16 cellular contexts compared by ENCODE assay signal in the genomic region with DNA sequence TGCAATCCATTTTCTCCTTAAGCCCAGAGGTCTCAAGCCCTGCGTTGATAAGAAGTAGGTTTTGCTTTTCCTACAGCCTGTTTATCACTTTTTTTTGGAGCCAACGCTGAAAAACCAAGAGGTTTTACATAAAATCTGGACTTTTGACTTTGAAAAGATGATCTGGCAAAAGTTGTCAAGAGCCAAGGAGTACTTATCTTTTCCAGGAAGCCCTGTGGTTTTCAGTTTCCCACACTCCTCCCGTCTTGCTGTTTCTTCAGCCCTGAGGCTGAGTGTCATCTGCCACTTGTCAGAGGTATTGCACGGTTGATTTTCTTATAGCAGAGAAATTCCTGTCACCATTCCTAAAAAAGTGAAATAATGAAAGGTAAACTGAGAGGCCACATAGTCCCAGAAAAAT.
A peak's percentile ranks its signal among the peaks of the same experiment; 100 is the strongest.
DNase-seq lines count a peak whose midpoint lies in the region; ATAC-seq and TF ChIP-seq lines count a peak whose summit lies in the region.
"Had no signal": no experiment of that assay in that cellular context is flagged by ENCODE, and none has a peak within 500 bp of the region (broad histone marks: within the 10 kb centered on the region; RNA-seq: fewer than 3 reads in every experiment).

No MANE protein-coding gene starts in this region.

- H3K27ac Mint-ChIP-seq in activated T-cell treated with anti-CD3 and anti-CD28 coated beads, Interleukin-2, amount 50 U/mL, for 72 hours = peak overlapping the region; percentile 80
- H3K27ac Mint-ChIP-seq in central memory CD8-positive, alpha-beta T cell (ENCODE audit: low read depth) = peak overlapping the region; percentile 22

- TF ChIP-seq CTCF in osteoblast (IDR thresholded peaks at IDR 0.05; ENCODE audit: extremely low read depth, low read depth, low read length) = no peak

- no peaks in the 10 kb centered on the region for H3K79me2 ChIP-seq in osteoblast (ENCODE audit: insufficient read depth, low read length)

- no peak for ATAC-seq in activated T-cell treated with anti-CD3 and anti-CD28 coated beads, Interleukin-2, amount 50 U/mL, for 72 hours (replicated peaks in 1 of 2)
- no peak for ATAC-seq in central memory CD8-positive, alpha-beta T cell (replicated peaks; ENCODE audit: extremely low read depth, poor library complexity, severe bottlenecking)
- ATAC-seq in GM21360 (IDR thresholded peaks at IDR 0.05; ENCODE audit: unreplicated experiment) = no peak

- DNase-seq in activated T-cell treated with anti-CD3 and anti-CD28 coated beads, Interleukin-2, amount 50 U/mL, for 72 hours = no peak
- DNase-seq in activated T-cell treated with anti-CD3 and anti-CD28 coated beads, Interleukin-2, amount 50 U/mL, for 1 hour = no peak
- DNase-seq in MV-4-11 (lab: John Stamatoyannopoulos, UW) = peak; percentile 31
- no peak for DNase-seq in central memory CD8-positive, alpha-beta T cell (ENCODE audit: low spot score in 2 of 2)
- DNase-seq in osteoblast (ENCODE audit: insufficient read length, low spot score, missing footprints) = peak; percentile 58
- no peak for DNase-seq in activated effector memory CD4-positive, alpha-beta T cell treated with anti-CD3 and anti-CD28 coated beads, Interleukin-2, amount 50 U/mL, for 16 hours
- no peak for DNase-seq in NCI-H187 treated with DMSO at 0.1 percent for 48 hours (lab: John Stamatoyannopoulos, UW)
- DNase-seq: effector CD4-positive, alpha-beta T cell; heart left ventricle; left ventricle myocardium inferior; NCI-H1105; NCI-H526; nucleus accumbens; stimulated activated CD4-positive, alpha-beta T cell treated with anti-CD3 and anti-CD28 coated beads, Interleukin-12 subunit alpha, Interleukin-12 subunit beta, amount 100 ng/mL, for 4 hours had no signal

- no peak overlapping the region for H3K4me3 Mint-ChIP-seq in activated T-cell treated with anti-CD3 and anti-CD28 coated beads, Interleukin-2, amount 50 U/mL, for 72 hours
- no peak overlapping the region for H3K4me3 Mint-ChIP-seq in central memory CD8-positive, alpha-beta T cell
- H3K4me3 Mint-ChIP-seq: activated naive CD4-positive, alpha-beta T cell treated with anti-CD3 and anti-CD28 coated beads, Interleukin-2, amount 50 U/mL, for 24 hours had no signal

- no peaks in the 10 kb centered on the region for H3K27me3 Mint-ChIP-seq in activated T-cell treated with anti-CD3 and anti-CD28 coated beads, Interleukin-2, amount 50 U/mL, for 72 hours (ENCODE audit: low read depth)
- no peaks in the 10 kb centered on the region for H3K27me3 Mint-ChIP-seq in central memory CD8-positive, alpha-beta T cell
- H3K27me3 Mint-ChIP-seq: activated naive CD4-positive, alpha-beta T cell treated with anti-CD3 and anti-CD28 coated beads, Interleukin-2, amount 50 U/mL, for 24 hours had no signal

- H3K4me3 ChIP-seq in osteoblast (ENCODE audit: insufficient read depth, low read length) = no peak overlapping the region
- H3K4me3 ChIP-seq: heart left ventricle, left ventricle myocardium inferior had no signal

- no peaks in the 10 kb centered on the region for H3K27me3 ChIP-seq in osteoblast (ENCODE audit: insufficient read depth, low read length)
- H3K27me3 ChIP-seq: heart left ventricle had no signal

- no peaks in the 10 kb centered on the region for H4K20me1 ChIP-seq in osteoblast (ENCODE audit: insufficient read depth, low read length)

- H3K9me3 ChIP-seq in osteoblast (ENCODE audit: low read depth, low read length) = no peaks in the 10 kb centered on the region
- H3K9me3 ChIP-seq: heart left ventricle, left ventricle myocardium inferior had no signal

- H3K27ac ChIP-seq in osteoblast (ENCODE audit: low read depth, low read length) = no peak overlapping the region
- H3K27ac ChIP-seq: left ventricle myocardium inferior had no signal

- peaks cover 22% of the 10 kb centered on the region for H3K4me1 Mint-ChIP-seq in activated T-cell treated with anti-CD3 and anti-CD28 coated beads, Interleukin-2, amount 50 U/mL, for 72 hours (ENCODE audit: low read depth)
- H3K4me1 Mint-ChIP-seq in central memory CD8-positive, alpha-beta T cell = peaks cover 17% of the 10 kb centered on the region

- no peaks in the 10 kb centered on the region for H3K4me1 ChIP-seq in osteoblast (ENCODE audit: insufficient read depth, low read length)

- no peak overlapping the region for H3K4me2 ChIP-seq in osteoblast (ENCODE audit: insufficient read depth, low read length)

- no peaks in the 10 kb centered on the region for H3K36me3 ChIP-seq in osteoblast (ENCODE audit: insufficient read depth, low read length)

- no peak overlapping the region for H2AFZ ChIP-seq in osteoblast (ENCODE audit: low read length)

- peaks cover 2 to 6% of the 10 kb centered on the region in 2 donors for H3K9me3 Mint-ChIP-seq in activated T-cell treated with anti-CD3 and anti-CD28 coated beads, Interleukin-2, amount 50 U/mL, for 72 hours
- no peaks in the 10 kb centered on the region for H3K9me3 Mint-ChIP-seq in central memory CD8-positive, alpha-beta T cell
- H3K9me3 Mint-ChIP-seq: activated naive CD4-positive, alpha-beta T cell treated with anti-CD3 and anti-CD28 coated beads, Interleukin-2, amount 50 U/mL, for 24 hours had no signal

- peaks cover 12 to 35% of the 10 kb centered on the region in 2 donors for H3K36me3 Mint-ChIP-seq in activated T-cell treated with anti-CD3 and anti-CD28 coated beads, Interleukin-2, amount 50 U/mL, for 72 hours (ENCODE audit: insufficient read depth in 2 of 2)
- peaks cover 10% of the 10 kb centered on the region for H3K36me3 Mint-ChIP-seq in central memory CD8-positive, alpha-beta T cell (ENCODE audit: insufficient read depth)

Comparison
In these comparisons a context has a peak if more than half of its experiments do, and no peak if none do; other contexts are left out.
1. DNase-seq: peak in MV-4-11 (single experiment) and osteoblast (single experiment); none in activated T-cell treated with anti-CD3 and anti-CD28 coated beads, Interleukin-2, amount 50 U/mL, for 72 hours (0 of 2), activated T-cell treated with anti-CD3 and anti-CD28 coated beads, Interleukin-2, amount 50 U/mL, for 1 hour (single experiment), central memory CD8-positive, alpha-beta T cell (0 of 2), activated effector memory CD4-positive, alpha-beta T cell treated with anti-CD3 and anti-CD28 coated beads, Interleukin-2, amount 50 U/mL, for 16 hours (single experiment) and NCI-H187 treated with DMSO at 0.1 percent for 48 hours (single experiment).